1 cellular context compared by ENCODE assay signal in the genomic region with DNA sequence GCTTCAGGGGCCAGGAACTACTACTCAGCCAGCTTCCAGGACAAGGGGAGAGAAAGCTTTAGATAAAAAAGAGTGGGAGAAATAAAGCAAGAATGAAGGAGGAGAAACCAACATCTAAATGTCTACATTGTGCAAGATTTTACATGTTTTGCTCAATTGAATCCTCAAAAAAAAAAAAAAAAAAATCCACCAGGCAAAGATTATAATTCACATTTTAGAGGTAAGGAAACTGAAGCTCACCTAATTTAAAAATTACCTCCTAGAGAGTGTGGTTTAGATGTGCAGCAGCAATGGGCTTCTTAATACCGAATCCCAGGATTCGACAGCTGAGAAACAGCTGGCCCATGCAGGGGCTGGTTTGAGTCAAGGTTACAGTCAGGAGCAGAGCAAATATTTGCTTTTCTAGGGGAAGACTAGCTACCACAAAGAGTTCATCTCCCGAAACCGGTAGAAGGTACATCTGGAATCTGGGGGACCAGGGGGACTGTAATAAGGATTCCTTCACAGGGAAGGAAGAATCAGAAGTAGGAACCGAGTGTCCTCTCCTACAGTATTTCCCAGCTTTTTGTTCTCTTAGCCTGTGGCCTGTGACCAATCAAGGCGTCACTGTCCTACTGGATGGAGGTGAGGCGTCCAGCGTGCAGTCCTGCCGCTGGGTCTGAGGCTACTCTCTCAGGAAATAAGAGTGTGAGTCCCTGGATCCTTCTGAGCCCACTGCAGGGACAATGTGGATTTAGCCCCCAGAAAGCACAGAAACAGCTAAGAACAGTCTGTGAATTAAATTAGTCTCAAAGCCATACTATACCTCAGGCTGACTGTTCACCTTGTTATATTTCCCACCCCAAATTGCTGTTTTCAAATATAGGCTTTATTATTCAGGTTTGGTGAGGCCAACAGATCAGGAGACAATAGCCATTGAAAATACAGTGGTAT.
TF ChIP-seq lines count a peak whose summit lies in the region.

No MANE protein-coding gene starts in this region.

TF ChIP-seq in HepG2, 621 proteins besides CTCF, POLR2A, EP300 and RAD21 (continued from another document and continues in another):
- TF ChIP-seq, protein P1, sequence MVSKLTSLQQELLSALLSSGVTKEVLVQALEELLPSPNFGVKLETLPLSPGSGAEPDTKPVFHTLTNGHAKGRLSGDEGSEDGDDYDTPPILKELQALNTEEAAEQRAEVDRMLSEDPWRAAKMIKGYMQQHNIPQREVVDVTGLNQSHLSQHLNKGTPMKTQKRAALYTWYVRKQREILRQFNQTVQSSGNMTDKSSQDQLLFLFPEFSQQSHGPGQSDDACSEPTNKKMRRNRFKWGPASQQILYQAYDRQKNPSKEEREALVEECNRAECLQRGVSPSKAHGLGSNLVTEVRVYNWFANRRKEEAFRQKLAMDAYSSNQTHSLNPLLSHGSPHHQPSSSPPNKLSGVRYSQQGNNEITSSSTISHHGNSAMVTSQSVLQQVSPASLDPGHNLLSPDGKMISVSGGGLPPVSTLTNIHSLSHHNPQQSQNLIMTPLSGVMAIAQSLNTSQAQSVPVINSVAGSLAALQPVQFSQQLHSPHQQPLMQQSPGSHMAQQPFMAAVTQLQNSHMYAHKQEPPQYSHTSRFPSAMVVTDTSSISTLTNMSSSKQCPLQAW (CRISPR knock-in tag; IDR thresholded peaks at IDR 0.05), result peak; percentile 33; the same call in 1 of the 2 replicates
- TF ChIP-seq ZNF121 (CRISPR knock-in tag; IDR thresholded peaks at IDR 0.05), result peak; percentile 48; the same call in 1 of the 2 replicates
- TF ChIP-seq SSRP1 (CRISPR knock-in tag; IDR thresholded peaks at IDR 0.05), result 0 out of 2 replicates have a peak, but pooled peaks have one; percentile 14
- TF ChIP-seq NR2C2 (CRISPR knock-in tag; IDR thresholded peaks at IDR 0.05; ENCODE audit: borderline replicate concordance), result 0 out of 2 replicates have a peak, but pooled peaks have one; percentile 1
- peak; percentile 80 for TF ChIP-seq RCOR2 (CRISPR knock-in tag; IDR thresholded peaks at IDR 0.05)
- peak; percentile 68; the same call in 1 of the 2 replicates for TF ChIP-seq KMT2A (CRISPR knock-in tag; IDR thresholded peaks at IDR 0.05)
- no peak; the same call in 1 of the 2 replicates for TF ChIP-seq UBTF (CRISPR knock-in tag; IDR thresholded peaks at IDR 0.05)
- no peak for TF ChIP-seq DR1 (CRISPR knock-in tag; IDR thresholded peaks at IDR 0.05)
- TF ChIP-seq ZNF605 (CRISPR knock-in tag; IDR thresholded peaks at IDR 0.05), result peak; percentile 64
- TF ChIP-seq, protein P2, sequence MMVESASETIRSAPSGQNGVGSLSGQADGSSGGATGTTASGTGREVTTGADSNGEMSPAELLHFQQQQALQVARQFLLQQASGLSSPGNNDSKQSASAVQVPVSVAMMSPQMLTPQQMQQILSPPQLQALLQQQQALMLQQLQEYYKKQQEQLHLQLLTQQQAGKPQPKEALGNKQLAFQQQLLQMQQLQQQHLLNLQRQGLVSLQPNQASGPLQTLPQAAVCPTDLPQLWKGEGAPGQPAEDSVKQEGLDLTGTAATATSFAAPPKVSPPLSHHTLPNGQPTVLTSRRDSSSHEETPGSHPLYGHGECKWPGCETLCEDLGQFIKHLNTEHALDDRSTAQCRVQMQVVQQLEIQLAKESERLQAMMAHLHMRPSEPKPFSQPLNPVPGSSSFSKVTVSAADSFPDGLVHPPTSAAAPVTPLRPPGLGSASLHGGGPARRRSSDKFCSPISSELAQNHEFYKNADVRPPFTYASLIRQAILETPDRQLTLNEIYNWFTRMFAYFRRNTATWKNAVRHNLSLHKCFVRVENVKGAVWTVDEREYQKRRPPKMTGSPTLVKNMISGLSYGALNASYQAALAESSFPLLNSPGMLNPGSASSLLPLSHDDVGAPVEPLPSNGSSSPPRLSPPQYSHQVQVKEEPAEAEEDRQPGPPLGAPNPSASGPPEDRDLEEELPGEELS (CRISPR knock-in tag; IDR thresholded peaks at IDR 0.05), result peak; percentile 84
- peak; percentile 79 for TF ChIP-seq NR2F6 (IDR thresholded peaks at IDR 0.05)
- TF ChIP-seq NR2F6 (CRISPR knock-in tag; IDR thresholded peaks at IDR 0.05), result peak; percentile 80; the same call in 1 of the 2 replicates
- TF ChIP-seq, protein P3, sequence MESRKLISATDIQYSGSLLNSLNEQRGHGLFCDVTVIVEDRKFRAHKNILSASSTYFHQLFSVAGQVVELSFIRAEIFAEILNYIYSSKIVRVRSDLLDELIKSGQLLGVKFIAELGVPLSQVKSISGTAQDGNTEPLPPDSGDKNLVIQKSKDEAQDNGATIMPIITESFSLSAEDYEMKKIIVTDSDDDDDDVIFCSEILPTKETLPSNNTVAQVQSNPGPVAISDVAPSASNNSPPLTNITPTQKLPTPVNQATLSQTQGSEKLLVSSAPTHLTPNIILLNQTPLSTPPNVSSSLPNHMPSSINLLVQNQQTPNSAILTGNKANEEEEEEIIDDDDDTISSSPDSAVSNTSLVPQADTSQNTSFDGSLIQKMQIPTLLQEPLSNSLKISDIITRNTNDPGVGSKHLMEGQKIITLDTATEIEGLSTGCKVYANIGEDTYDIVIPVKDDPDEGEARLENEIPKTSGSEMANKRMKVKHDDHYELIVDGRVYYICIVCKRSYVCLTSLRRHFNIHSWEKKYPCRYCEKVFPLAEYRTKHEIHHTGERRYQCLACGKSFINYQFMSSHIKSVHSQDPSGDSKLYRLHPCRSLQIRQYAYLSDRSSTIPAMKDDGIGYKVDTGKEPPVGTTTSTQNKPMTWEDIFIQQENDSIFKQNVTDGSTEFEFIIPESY (CRISPR knock-in tag; IDR thresholded peaks at IDR 0.05), result peak; percentile 38; the same call in 1 of the 2 replicates
- no peak for TF ChIP-seq MATR3 (CRISPR knock-in tag; IDR thresholded peaks at IDR 0.05)
- TF ChIP-seq MIXL1 (CRISPR knock-in tag; IDR thresholded peaks at IDR 0.05), result peak; percentile 46; the same call in 1 of the 2 replicates
- no peak for TF ChIP-seq KDM5A (IDR thresholded peaks at IDR 0.05; ENCODE audit: borderline replicate concordance, low read length)
- no peak for TF ChIP-seq LCORL (IDR thresholded peaks at IDR 0.05)
- TF ChIP-seq LCORL (CRISPR knock-in tag; IDR thresholded peaks at IDR 0.05), result peak; percentile 71; the same call in 1 of the 2 replicates
- no peak for TF ChIP-seq MXD1 (CRISPR knock-in tag; IDR thresholded peaks at IDR 0.05)
- TF ChIP-seq HOXA3 (CRISPR knock-in tag; IDR thresholded peaks at IDR 0.05), result peak; percentile 76
- TF ChIP-seq ZNF143 (CRISPR knock-in tag; IDR thresholded peaks at IDR 0.05), result peak; percentile 39; the same call in 1 of the 2 replicates
- peak; percentile 74 for TF ChIP-seq ZNF501 (CRISPR knock-in tag; IDR thresholded peaks at IDR 0.05)
- no peak for TF ChIP-seq ZFP36L1 (CRISPR knock-in tag; IDR thresholded peaks at IDR 0.05)
- peak; percentile 94 for TF ChIP-seq ARID5B (CRISPR knock-in tag; IDR thresholded peaks at IDR 0.05)
- peak; percentile 55; the same call in 1 of the 2 replicates for TF ChIP-seq ATF2 (CRISPR knock-in tag; IDR thresholded peaks at IDR 0.05)
- TF ChIP-seq HBP1 (CRISPR knock-in tag; IDR thresholded peaks at IDR 0.05; ENCODE audit: low read depth), result 0 out of 2 replicates have a peak, but pooled peaks have one; percentile 18
- 0 out of 2 replicates have a peak, but pooled peaks have one; percentile 41 for TF ChIP-seq KDM3A (CRISPR knock-in tag; IDR thresholded peaks at IDR 0.05; ENCODE audit: low read depth)
- no peak for TF ChIP-seq THAP9 (CRISPR knock-in tag; IDR thresholded peaks at IDR 0.05; ENCODE audit: borderline replicate concordance)
- TF ChIP-seq, protein P4, sequence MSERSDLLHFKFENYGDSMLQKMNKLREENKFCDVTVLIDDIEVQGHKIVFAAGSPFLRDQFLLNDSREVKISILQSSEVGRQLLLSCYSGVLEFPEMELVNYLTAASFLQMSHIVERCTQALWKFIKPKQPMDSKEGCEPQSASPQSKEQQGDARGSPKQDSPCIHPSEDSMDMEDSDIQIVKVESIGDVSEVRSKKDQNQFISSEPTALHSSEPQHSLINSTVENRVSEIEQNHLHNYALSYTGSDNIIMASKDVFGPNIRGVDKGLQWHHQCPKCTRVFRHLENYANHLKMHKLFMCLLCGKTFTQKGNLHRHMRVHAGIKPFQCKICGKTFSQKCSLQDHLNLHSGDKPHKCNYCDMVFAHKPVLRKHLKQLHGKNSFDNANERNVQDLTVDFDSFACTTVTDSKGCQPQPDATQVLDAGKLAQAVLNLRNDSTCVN (CRISPR knock-in tag; IDR thresholded peaks at IDR 0.05; ENCODE audit: borderline replicate concordance), result peak; percentile 94
- peak; percentile 82 for TF ChIP-seq ZEB1 (IDR thresholded peaks at IDR 0.05; ENCODE audit: insufficient replicate concordance, low read depth)
- TF ChIP-seq YEATS4 (CRISPR knock-in tag; IDR thresholded peaks at IDR 0.05; ENCODE audit: borderline replicate concordance), result no peak
- peak; percentile 68; the same call in 1 of the 2 replicates for TF ChIP-seq MED13 (CRISPR knock-in tag; IDR thresholded peaks at IDR 0.05)
